1 cellular context compared by ENCODE assay signal in the genomic region with DNA sequence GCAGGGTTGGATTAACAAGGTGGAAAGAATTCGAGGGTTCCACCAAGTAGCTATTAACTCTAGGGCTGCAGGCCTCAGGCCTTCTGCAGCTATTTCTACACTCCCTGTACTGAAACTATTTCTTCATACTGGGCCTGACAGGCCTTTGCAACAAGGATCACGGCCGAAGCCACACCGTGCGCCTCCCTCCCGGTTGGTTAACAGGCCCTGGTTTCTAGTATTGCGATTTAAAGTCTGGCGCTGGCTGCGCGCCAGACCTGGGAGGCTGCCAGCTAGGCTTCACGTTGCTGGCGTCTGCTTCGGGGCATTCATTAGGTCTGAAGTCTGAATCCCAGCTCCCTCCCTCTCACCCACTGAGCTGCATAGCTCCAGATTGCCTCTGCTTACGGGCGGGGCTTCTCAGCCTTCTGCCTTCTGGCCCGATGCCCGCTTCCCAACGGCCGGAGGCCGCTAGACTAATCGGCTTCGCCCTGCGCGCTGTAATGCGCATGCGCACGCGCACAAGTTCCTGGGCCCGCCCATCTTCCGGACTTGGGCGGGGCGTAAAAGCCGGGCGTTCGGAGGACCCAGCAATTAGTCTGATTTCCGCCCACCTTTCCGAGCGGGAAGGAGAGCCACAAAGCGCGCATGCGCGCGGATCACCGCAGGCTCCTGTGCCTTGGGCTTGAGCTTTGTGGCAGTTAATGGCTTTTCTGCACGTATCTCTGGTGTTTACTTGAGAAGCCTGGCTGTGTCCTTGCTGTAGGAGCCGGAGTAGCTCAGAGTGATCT.
TF ChIP-seq lines count a peak whose summit lies in the region.

No MANE protein-coding gene starts in this region.

TF ChIP-seq in K562, 482 proteins besides CTCF, POLR2A, EP300 and RAD21 (continued from another document and continues in another):
- TF ChIP-seq, protein P1, sequence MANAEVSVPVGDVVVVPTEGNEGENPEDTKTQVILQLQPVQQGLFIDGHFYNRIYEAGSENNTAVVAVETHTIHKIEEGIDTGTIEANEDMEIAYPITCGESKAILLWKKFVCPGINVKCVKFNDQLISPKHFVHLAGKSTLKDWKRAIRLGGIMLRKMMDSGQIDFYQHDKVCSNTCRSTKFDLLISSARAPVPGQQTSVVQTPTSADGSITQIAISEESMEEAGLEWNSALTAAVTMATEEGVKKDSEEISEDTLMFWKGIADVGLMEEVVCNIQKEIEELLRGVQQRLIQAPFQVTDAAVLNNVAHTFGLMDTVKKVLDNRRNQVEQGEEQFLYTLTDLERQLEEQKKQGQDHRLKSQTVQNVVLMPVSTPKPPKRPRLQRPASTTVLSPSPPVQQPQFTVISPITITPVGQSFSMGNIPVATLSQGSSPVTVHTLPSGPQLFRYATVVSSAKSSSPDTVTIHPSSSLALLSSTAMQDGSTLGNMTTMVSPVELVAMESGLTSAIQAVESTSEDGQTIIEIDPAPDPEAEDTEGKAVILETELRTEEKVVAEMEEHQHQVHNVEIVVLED (CRISPR knock-in tag; IDR thresholded peaks at IDR 0.05) = no peak
- no peak for TF ChIP-seq STAG1 (CRISPR knock-in tag; IDR thresholded peaks at IDR 0.05; ENCODE audit: borderline replicate concordance)
- no peak for TF ChIP-seq ZZZ3 (IDR thresholded peaks at IDR 0.05)
- TF ChIP-seq CBFA2T3 (IDR thresholded peaks at IDR 0.05) = peak; percentile 52
- no peak for TF ChIP-seq FOXK1 (CRISPR knock-in tag; IDR thresholded peaks at IDR 0.05; ENCODE audit: borderline replicate concordance)
- TF ChIP-seq SIX5 (IDR thresholded peaks at IDR 0.05; ENCODE audit: borderline replicate concordance in 1 of 2, insufficient read depth in 1 of 2, low read depth in 1 of 2, low read length in 2 of 2) = no peak
- no peak for TF ChIP-seq HOXB6 (CRISPR knock-in tag; IDR thresholded peaks at IDR 0.05; ENCODE audit: borderline replicate concordance)
- no peak for TF ChIP-seq NELFE (IDR thresholded peaks at IDR 0.05; ENCODE audit: insufficient read depth, insufficient read length)
- no peak for TF ChIP-seq CC2D1A (IDR thresholded peaks at IDR 0.05)
- no peak for TF ChIP-seq ZNF282 (CRISPR knock-in tag; IDR thresholded peaks at IDR 0.05)
- TF ChIP-seq CHD2 (IDR thresholded peaks at IDR 0.05; ENCODE audit: low read depth, low read length) = no peak
- peak; percentile 31; the same call in 1 of the 2 replicates for TF ChIP-seq PHF8 (IDR thresholded peaks at IDR 0.05; ENCODE audit: borderline replicate concordance, low read length)
- no peak for TF ChIP-seq STAT5A (IDR thresholded peaks at IDR 0.05; ENCODE audit: borderline replicate concordance, low read length)
- no peak for TF ChIP-seq SAFB2 (IDR thresholded peaks at IDR 0.05; ENCODE audit: borderline replicate concordance, low read depth, low read length, severe bottlenecking)
- no peak for TF ChIP-seq GATAD2B (IDR thresholded peaks at IDR 0.05; ENCODE audit: borderline replicate concordance)
- no peak for TF ChIP-seq ZBTB7A (IDR thresholded peaks at IDR 0.05; ENCODE audit: borderline replicate concordance, control insufficient read depth, low read depth, low read length)
- peak in 1 of 2 experiments; percentile 40; a peak in 1 of 4 replicates for TF ChIP-seq KDM1A (IDR thresholded peaks at IDR 0.05)
- no peak for TF ChIP-seq NUFIP1 (IDR thresholded peaks at IDR 0.05; ENCODE audit: partially characterized antibody)
- TF ChIP-seq ELF1 (tag; IDR thresholded peaks at IDR 0.05) = peak; percentile 77
- no peak for TF ChIP-seq MYNN (IDR thresholded peaks at IDR 0.05)
- TF ChIP-seq MYNN (CRISPR knock-in tag; IDR thresholded peaks at IDR 0.05) = no peak
- no peak for TF ChIP-seq SAFB (IDR thresholded peaks at IDR 0.05; ENCODE audit: borderline replicate concordance, low read depth, low read length)
- no peak for TF ChIP-seq NCOA4 (IDR thresholded peaks at IDR 0.05; ENCODE audit: partially characterized antibody)
- no peak for TF ChIP-seq ZFPM2 (CRISPR knock-in tag; IDR thresholded peaks at IDR 0.05)
- TF ChIP-seq, protein P2, sequence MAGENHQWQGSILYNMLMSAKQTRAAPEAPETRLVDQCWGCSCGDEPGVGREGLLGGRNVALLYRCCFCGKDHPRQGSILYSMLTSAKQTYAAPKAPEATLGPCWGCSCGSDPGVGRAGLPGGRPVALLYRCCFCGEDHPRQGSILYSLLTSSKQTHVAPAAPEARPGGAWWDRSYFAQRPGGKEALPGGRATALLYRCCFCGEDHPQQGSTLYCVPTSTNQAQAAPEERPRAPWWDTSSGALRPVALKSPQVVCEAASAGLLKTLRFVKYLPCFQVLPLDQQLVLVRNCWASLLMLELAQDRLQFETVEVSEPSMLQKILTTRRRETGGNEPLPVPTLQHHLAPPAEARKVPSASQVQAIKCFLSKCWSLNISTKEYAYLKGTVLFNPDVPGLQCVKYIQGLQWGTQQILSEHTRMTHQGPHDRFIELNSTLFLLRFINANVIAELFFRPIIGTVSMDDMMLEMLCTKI (IDR thresholded peaks at IDR 0.05; ENCODE audit: partially characterized antibody) = no peak
- TF ChIP-seq, protein P3, sequence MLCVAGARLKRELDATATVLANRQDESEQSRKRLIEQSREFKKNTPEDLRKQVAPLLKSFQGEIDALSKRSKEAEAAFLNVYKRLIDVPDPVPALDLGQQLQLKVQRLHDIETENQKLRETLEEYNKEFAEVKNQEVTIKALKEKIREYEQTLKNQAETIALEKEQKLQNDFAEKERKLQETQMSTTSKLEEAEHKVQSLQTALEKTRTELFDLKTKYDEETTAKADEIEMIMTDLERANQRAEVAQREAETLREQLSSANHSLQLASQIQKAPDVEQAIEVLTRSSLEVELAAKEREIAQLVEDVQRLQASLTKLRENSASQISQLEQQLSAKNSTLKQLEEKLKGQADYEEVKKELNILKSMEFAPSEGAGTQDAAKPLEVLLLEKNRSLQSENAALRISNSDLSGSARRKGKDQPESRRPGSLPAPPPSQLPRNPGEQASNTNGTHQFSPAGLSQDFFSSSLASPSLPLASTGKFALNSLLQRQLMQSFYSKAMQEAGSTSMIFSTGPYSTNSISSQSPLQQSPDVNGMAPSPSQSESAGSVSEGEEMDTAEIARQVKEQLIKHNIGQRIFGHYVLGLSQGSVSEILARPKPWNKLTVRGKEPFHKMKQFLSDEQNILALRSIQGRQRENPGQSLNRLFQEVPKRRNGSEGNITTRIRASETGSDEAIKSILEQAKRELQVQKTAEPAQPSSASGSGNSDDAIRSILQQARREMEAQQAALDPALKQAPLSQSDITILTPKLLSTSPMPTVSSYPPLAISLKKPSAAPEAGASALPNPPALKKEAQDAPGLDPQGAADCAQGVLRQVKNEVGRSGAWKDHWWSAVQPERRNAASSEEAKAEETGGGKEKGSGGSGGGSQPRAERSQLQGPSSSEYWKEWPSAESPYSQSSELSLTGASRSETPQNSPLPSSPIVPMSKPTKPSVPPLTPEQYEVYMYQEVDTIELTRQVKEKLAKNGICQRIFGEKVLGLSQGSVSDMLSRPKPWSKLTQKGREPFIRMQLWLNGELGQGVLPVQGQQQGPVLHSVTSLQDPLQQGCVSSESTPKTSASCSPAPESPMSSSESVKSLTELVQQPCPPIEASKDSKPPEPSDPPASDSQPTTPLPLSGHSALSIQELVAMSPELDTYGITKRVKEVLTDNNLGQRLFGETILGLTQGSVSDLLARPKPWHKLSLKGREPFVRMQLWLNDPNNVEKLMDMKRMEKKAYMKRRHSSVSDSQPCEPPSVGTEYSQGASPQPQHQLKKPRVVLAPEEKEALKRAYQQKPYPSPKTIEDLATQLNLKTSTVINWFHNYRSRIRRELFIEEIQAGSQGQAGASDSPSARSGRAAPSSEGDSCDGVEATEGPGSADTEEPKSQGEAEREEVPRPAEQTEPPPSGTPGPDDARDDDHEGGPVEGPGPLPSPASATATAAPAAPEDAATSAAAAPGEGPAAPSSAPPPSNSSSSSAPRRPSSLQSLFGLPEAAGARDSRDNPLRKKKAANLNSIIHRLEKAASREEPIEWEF (CRISPR knock-in tag; IDR thresholded peaks at IDR 0.05) = no peak
- TF ChIP-seq ZNF76 (CRISPR knock-in tag; IDR thresholded peaks at IDR 0.05; ENCODE audit: borderline replicate concordance) = no peak
- TF ChIP-seq, protein P4, sequence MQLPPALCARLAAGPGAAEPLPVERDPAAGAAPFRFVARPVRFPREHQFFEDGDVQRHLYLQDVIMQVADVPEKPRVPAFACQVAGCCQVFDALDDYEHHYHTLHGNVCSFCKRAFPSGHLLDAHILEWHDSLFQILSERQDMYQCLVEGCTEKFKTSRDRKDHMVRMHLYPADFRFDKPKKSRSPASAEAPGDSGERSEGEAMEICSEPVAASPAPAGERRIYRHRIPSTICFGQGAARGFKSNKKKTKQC (CRISPR knock-in tag; IDR thresholded peaks at IDR 0.05) = no peak
- no peak for TF ChIP-seq SMAD2 (IDR thresholded peaks at IDR 0.05; ENCODE audit: low read depth, low read length)
- no peak for TF ChIP-seq SRSF1 (IDR thresholded peaks at IDR 0.05; ENCODE audit: low read depth, low read length)
- no peak for TF ChIP-seq MIER1 (IDR thresholded peaks at IDR 0.05; ENCODE audit: low read depth)
- TF ChIP-seq CCAR2 (IDR thresholded peaks at IDR 0.05; ENCODE audit: low read depth, low read length) = no peak
- no peak for TF ChIP-seq RBM15 (IDR thresholded peaks at IDR 0.05; ENCODE audit: insufficient read depth, low read length)
- TF ChIP-seq, protein P5, sequence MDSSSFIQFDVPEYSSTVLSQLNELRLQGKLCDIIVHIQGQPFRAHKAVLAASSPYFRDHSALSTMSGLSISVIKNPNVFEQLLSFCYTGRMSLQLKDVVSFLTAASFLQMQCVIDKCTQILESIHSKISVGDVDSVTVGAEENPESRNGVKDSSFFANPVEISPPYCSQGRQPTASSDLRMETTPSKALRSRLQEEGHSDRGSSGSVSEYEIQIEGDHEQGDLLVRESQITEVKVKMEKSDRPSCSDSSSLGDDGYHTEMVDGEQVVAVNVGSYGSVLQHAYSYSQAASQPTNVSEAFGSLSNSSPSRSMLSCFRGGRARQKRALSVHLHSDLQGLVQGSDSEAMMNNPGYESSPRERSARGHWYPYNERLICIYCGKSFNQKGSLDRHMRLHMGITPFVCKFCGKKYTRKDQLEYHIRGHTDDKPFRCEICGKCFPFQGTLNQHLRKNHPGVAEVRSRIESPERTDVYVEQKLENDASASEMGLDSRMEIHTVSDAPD (CRISPR knock-in tag; IDR thresholded peaks at IDR 0.05) = no peak
- no peak for TF ChIP-seq ZC3H11A (IDR thresholded peaks at IDR 0.05; ENCODE audit: low read depth, low read length)
- no peak for TF ChIP-seq EZH2 (IDR thresholded peaks at IDR 0.05; ENCODE audit: borderline replicate concordance, low read depth, low read length)
- no peak for TF ChIP-seq ZNF23 (CRISPR knock-in tag; IDR thresholded peaks at IDR 0.05)
- TF ChIP-seq, protein P6, sequence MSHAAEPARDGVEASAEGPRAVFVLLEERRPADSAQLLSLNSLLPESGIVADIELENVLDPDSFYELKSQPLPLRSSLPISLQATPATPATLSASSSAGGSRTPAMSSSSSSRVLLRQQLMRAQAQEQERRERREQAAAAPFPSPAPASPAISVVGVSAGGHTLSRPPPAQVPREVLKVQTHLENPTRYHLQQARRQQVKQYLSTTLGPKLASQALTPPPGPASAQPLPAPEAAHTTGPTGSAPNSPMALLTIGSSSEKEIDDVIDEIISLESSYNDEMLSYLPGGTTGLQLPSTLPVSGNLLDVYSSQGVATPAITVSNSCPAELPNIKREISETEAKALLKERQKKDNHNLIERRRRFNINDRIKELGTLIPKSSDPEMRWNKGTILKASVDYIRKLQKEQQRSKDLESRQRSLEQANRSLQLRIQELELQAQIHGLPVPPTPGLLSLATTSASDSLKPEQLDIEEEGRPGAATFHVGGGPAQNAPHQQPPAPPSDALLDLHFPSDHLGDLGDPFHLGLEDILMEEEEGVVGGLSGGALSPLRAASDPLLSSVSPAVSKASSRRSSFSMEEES (CRISPR knock-in tag; IDR thresholded peaks at IDR 0.05) = no peak
- no peak for TF ChIP-seq MEF2D (tag; conservative IDR thresholded peaks at IDR 0.05; ENCODE audit: low read depth)
- TF ChIP-seq, protein P7, sequence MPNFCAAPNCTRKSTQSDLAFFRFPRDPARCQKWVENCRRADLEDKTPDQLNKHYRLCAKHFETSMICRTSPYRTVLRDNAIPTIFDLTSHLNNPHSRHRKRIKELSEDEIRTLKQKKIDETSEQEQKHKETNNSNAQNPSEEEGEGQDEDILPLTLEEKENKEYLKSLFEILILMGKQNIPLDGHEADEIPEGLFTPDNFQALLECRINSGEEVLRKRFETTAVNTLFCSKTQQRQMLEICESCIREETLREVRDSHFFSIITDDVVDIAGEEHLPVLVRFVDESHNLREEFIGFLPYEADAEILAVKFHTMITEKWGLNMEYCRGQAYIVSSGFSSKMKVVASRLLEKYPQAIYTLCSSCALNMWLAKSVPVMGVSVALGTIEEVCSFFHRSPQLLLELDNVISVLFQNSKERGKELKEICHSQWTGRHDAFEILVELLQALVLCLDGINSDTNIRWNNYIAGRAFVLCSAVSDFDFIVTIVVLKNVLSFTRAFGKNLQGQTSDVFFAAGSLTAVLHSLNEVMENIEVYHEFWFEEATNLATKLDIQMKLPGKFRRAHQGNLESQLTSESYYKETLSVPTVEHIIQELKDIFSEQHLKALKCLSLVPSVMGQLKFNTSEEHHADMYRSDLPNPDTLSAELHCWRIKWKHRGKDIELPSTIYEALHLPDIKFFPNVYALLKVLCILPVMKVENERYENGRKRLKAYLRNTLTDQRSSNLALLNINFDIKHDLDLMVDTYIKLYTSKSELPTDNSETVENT (CRISPR knock-in tag; IDR thresholded peaks at IDR 0.05) = 0 out of 2 replicates have a peak, but pooled peaks have one; percentile 50
- TF ChIP-seq GATA2 (CRISPR knock-in tag; IDR thresholded peaks at IDR 0.05) = no peak
- TF ChIP-seq, protein P8, sequence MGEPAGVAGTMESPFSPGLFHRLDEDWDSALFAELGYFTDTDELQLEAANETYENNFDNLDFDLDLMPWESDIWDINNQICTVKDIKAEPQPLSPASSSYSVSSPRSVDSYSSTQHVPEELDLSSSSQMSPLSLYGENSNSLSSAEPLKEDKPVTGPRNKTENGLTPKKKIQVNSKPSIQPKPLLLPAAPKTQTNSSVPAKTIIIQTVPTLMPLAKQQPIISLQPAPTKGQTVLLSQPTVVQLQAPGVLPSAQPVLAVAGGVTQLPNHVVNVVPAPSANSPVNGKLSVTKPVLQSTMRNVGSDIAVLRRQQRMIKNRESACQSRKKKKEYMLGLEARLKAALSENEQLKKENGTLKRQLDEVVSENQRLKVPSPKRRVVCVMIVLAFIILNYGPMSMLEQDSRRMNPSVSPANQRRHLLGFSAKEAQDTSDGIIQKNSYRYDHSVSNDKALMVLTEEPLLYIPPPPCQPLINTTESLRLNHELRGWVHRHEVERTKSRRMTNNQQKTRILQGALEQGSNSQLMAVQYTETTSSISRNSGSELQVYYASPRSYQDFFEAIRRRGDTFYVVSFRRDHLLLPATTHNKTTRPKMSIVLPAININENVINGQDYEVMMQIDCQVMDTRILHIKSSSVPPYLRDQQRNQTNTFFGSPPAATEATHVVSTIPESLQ (CRISPR knock-in tag; IDR thresholded peaks at IDR 0.05) = no peak
